8 cellular contexts compared by ENCODE assay signal in the genomic region with DNA sequence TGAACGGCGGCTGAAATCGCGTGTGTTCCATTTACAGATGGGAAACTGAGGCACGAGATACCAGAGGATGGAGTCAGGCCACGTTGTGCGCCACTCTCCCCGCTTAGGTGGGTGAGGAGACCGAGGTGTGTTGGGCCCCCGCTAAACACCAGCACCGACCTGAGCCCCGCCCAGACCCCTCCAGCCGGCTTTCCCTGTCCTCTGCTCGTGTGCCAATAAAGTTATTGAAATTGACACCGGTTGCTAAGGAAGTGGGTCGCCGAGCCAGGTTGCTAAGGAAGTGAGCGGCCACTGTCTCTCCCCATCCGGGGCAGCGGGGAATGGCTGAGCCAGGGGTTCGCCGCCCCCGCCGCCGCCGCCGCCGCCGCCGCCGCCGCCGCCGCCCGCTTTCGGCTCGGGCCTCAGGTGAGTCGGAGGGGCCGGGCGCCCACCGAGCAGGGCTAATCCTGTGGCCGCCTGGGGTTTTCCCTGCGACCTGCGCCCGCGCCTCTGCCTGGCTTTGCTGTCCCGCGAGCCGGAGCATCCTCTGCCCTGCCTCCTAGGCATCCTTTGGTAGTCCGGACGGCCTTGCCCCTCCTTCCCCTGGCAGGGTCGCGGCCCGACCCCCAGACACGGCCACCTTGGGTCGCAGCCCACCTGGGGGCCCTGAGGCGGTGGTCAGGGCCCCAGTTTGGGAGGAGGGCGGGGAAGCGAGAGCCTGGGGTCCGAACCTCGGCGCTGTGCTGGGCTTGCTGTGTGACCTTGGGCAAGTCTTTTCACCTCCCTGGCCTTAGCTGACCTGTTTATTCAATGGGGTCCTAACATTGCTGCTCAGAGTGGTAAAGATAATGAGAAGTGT. TPM values are rescaled to one million over a fixed set of nuclear protein-coding genes. Genes with fewer than 3 reads are reported as not detected.
A peak's percentile ranks its signal among the peaks of the same experiment; 100 is the strongest.
DNase-seq lines count a peak whose midpoint lies in the region; ATAC-seq, FAIRE-seq and TF ChIP-seq lines count a peak whose summit lies in the region.

A gene (plus strand): TSS at position 291 of the 838 bp plus-strand sequence. CDS start 32,127 bp downstream, outside the sequence.

- POLR2A ChIA-PET in CD4-positive, alpha-beta memory T cell (lab: Charles Lee; ENCODE audit: partially characterized antibody), result interaction anchor here (0.9 to 1.2 kb wide), 5 partner anchors 8 to 80 kb away, joined by 3 to 7 read pairs (median 4); a partner anchor contains a TSS
- POLR2A ChIA-PET in H1 (lab: Charles Lee; ENCODE audit: partially characterized antibody), result interaction anchor here (1.0 to 1.4 kb wide), 3 partner anchors 19 to 181 kb away, joined by 3 to 4 read pairs (median 3); no protein-coding TSS in a partner anchor

- H3K23ac ChIP-seq in H1 (ENCODE audit: insufficient read length), result no peak within 1 kb of the TSS

- peak within 1 kb of the TSS; percentile 46; the same call in 1 of the 2 replicates for H2BK15ac ChIP-seq in H1 (ENCODE audit: low read length)

- WGBS in H1 (ENCODE audit: extremely low coverage in 1 of 2, insufficient coverage in 1 of 2, insufficient read length in 1 of 2, insufficient replicate concordance in 2 of 2, low coverage in 1 of 2, low lambda C conversion rate in 2 of 2, missing lambda C conversion rate in 1 of 2), 2 experiments, result 41% methylated on average over 49 of the region's 62 CpGs; no CpG with 5 or more reads in 1 of the 2 experiments

- H3K79me2 ChIP-seq in H1 (ENCODE audit: control insufficient read depth in 1 of 2, insufficient read depth in 2 of 2, low read length in 2 of 2), result no peaks in the 10 kb centered on the region

- no peaks in the 10 kb centered on the region for H4K20me1 ChIP-seq in H1 (replicated peaks in 1 of 2; ENCODE audit: control insufficient read depth in 1 of 2, insufficient read depth in 2 of 2, low read length in 2 of 2)

- no peaks in the 10 kb centered on the region for H3K27me3 Mint-ChIP-seq in CD4-positive, alpha-beta memory T cell
- H3K27me3 Mint-ChIP-seq in memory B cell, result no peaks in the 10 kb centered on the region

- peak within 1 kb of the TSS; percentile 34; the same call in 1 of the 2 replicates for H3K18ac ChIP-seq in H1 (ENCODE audit: extremely low read depth, low read length)

- CTCF ChIA-PET in CD4-positive, alpha-beta memory T cell (lab: Charles Lee; ENCODE audit: partially characterized antibody), result interaction anchor here (0.8 kb wide), 2 partner anchors 8 to 80 kb away, joined by 3 read pairs; a partner anchor contains a TSS
- CTCF ChIA-PET in H1 (lab: Charles Lee; ENCODE audit: partially characterized antibody), result no interaction called here

- no peaks in the 10 kb centered on the region for H3K27me3 ChIP-seq in CD4-positive, alpha-beta memory T cell (ENCODE audit: insufficient read depth, low read length)
- H3K27me3 ChIP-seq in H1 (replicated peaks in 1 of 4; ENCODE audit: control insufficient read depth in 3 of 4, extremely low read depth in 1 of 4, insufficient read depth in 3 of 4, low read length in 3 of 4), result no peaks in the 10 kb centered on the region

- peaks cover 27% of the 10 kb centered on the region for H3K4me1 ChIP-seq in CD4-positive, alpha-beta memory T cell (ENCODE audit: insufficient read depth, low read length)
- H3K4me1 ChIP-seq in H1 (replicated peaks in 1 of 4; ENCODE audit: control insufficient read depth in 3 of 4, insufficient read depth in 4 of 4, low read length in 3 of 4), result peaks cover 0 to 4% (median 0%) of the 10 kb centered on the region in 4 experiments; a peak in 3 of 7 replicates

- H2BK5ac ChIP-seq in H1 (ENCODE audit: low read depth, low read length), result peak within 1 kb of the TSS; percentile 27; the same call in 1 of the 2 replicates

- peak within 1 kb of the TSS; percentile 75 for H4K8ac ChIP-seq in H1 (ENCODE audit: extremely low read depth, insufficient read depth, low read length)

- DNase-seq in CD4-positive, alpha-beta memory T cell, result peak; percentile 87 to 90 (median 88)
- peak; percentile 97 for DNase-seq in GM20000 (ENCODE audit: low spot score)
- peak; percentile 98 for DNase-seq in HTR-8/SVneo (ENCODE audit: insufficient read length, low spot score)
- peak; percentile 75 for DNase-seq in NOMO-1 treated with dmso at 0.1 percent for 144 hours (lab: John Stamatoyannopoulos, UW; ENCODE audit: unreplicated experiment)
- DNase-seq in activated CD8-positive, alpha-beta memory T cell treated with anti-CD3 and anti-CD28 coated beads for 48 hours (ENCODE audit: low read depth in 2 of 3, low spot score in 2 of 3), result peak; percentile 60 to 76 (median 73)
- DNase-seq in H1 (ENCODE audit: low read depth in 1 of 2, low spot score in 2 of 2), result peak; percentile 47 to 84
- DNase-seq in memory B cell (ENCODE audit: low spot score in 2 of 2), result peak; percentile 69 to 84
- DNase-seq in stimulated activated CD4-positive, alpha-beta T cell treated with anti-CD3 and anti-CD28 coated beads, TNF-alpha, amount 100 ng/mL, for 48 hours (ENCODE audit: low read depth in 3 of 3), result peak; percentile 72 to 81 (median 78)

- H3K9me3 ChIP-seq in CD4-positive, alpha-beta memory T cell (ENCODE audit: control insufficient read depth in 1 of 2, low read length in 2 of 2), result no peaks in the 10 kb centered on the region
- H3K9me3 ChIP-seq in H1 (ENCODE audit: insufficient read depth in 2 of 2, low read depth in 1 of 2, low read length in 1 of 2), result peaks cover 2 to 17% of the 10 kb centered on the region in 2 experiments; a peak in 3 of 4 replicates

- no peak within 1 kb of the TSS for H2BK12ac ChIP-seq in H1 (ENCODE audit: low read depth, low read length)

- peak within 1 kb of the TSS in 3 of 4 experiments; percentile 35 to 48 (median 45); a peak in 4 of 7 replicates for H3K9ac ChIP-seq in H1 (replicated peaks in 1 of 4; ENCODE audit: extremely low read depth in 1 of 4, low read depth in 3 of 4, low read length in 3 of 4)

- peak within 1 kb of the TSS; percentile 91 to 94 (median 92) for H3K4me3 Mint-ChIP-seq in CD4-positive, alpha-beta memory T cell
- peak within 1 kb of the TSS; percentile 87 for H3K4me3 Mint-ChIP-seq in memory B cell

- H2AFZ ChIP-seq in H1 (ENCODE audit: low read length), result peak within 1 kb of the TSS; percentile 100

- ATAC-seq in memory B cell (ENCODE audit: low read depth), result peak; percentile 83

- intact Hi-C loops in CD4-positive, alpha-beta memory T cell (cut with micrococcal nuclease), result loop anchor here (1.0 to 5.0 kb wide), 4 partner anchors 71 to 260 kb away; a partner anchor contains a TSS

- H3K23me2 ChIP-seq in H1 (ENCODE audit: low read depth, low read length), result peaks cover 8% of the 10 kb centered on the region; the same call in 1 of the 2 replicates

- no peaks in the 10 kb centered on the region for H3K36me3 ChIP-seq in CD4-positive, alpha-beta memory T cell (ENCODE audit: insufficient read depth, low read length)
- no peaks in the 10 kb centered on the region for H3K36me3 ChIP-seq in H1 (ENCODE audit: control insufficient read depth in 2 of 4, insufficient read depth in 4 of 4, low read length in 3 of 4)

- H3K14ac ChIP-seq in H1 (ENCODE audit: insufficient read length), result no peak within 1 kb of the TSS

- H3K4me2 ChIP-seq in H1 (ENCODE audit: insufficient read depth in 1 of 2, low read depth in 2 of 2, low read length in 2 of 2), result peak within 1 kb of the TSS; percentile 47 to 80

- H3K4me1 Mint-ChIP-seq in CD4-positive, alpha-beta memory T cell, result peaks cover 27 to 52% (median 42%) of the 10 kb centered on the region in 4 donors
- peaks cover 27% of the 10 kb centered on the region for H3K4me1 Mint-ChIP-seq in memory B cell

- peak within 1 kb of the TSS; percentile 36 for H3K56ac ChIP-seq in H1 (replicated peaks; ENCODE audit: insufficient read length, low read depth, low read length)

- no peak for TF ChIP-seq EP300 in H1 (IDR thresholded peaks at IDR 0.05; ENCODE audit: borderline replicate concordance in 1 of 2, low read depth in 2 of 2, low read length in 2 of 2)

- H3K27ac Mint-ChIP-seq in CD4-positive, alpha-beta memory T cell, result peak within 1 kb of the TSS; percentile 88 to 98 (median 96)
- H3K27ac Mint-ChIP-seq in memory B cell, result peak within 1 kb of the TSS; percentile 91

- H4K5ac ChIP-seq in H1 (ENCODE audit: insufficient read length, low read depth, low read length), result peak within 1 kb of the TSS; percentile 46

- H2BK120ac ChIP-seq in H1 (replicated peaks; ENCODE audit: low read depth, low read length), result no peak within 1 kb of the TSS

- TF ChIP-seq RAD21 in H1 (IDR thresholded peaks at IDR 0.05 in 1 of 2, conservative IDR thresholded peaks at IDR 0.05 in 1 of 2; ENCODE audit: low read depth in 2 of 2, low read length in 2 of 2), result no peak

- peak within 1 kb of the TSS; percentile 80 for H3K4ac ChIP-seq in H1 (replicated peaks; ENCODE audit: insufficient read length, low read depth, low read length)

- no peak within 1 kb of the TSS for H2BK20ac ChIP-seq in H1 (ENCODE audit: low read length)

- peaks cover 0 to 2% (median 0%) of the 10 kb centered on the region in 8 donors for H3K9me3 Mint-ChIP-seq in CD4-positive, alpha-beta memory T cell
- no peaks in the 10 kb centered on the region for H3K9me3 Mint-ChIP-seq in memory B cell

- FAIRE-seq in HTR-8/SVneo (lab: Jason Lieb, UNC) (peak; percentile 38), H1 (lab: Jason Lieb, UNC) (no peak)

- peaks cover 4 to 6% of the 10 kb centered on the region in 2 donors for H3K36me3 Mint-ChIP-seq in CD4-positive, alpha-beta memory T cell
- H3K36me3 Mint-ChIP-seq in memory B cell, result peaks cover 8% of the 10 kb centered on the region

- TF ChIP-seq POLR2A in H1 (IDR thresholded peaks at IDR 0.05; ENCODE audit: control extremely low read depth in 1 of 2, low read depth in 2 of 2, low read length in 2 of 2), result 0 out of 3 replicates have a peak, but pooled peaks of 1 of the 2 experiments have one; percentile 31

- H4K91ac ChIP-seq in H1 (replicated peaks; ENCODE audit: insufficient read length, low read length), result no peak within 1 kb of the TSS

- H3K27ac ChIP-seq in CD4-positive, alpha-beta memory T cell (ENCODE audit: low read depth, low read length), result peak within 1 kb of the TSS; percentile 85
- no peak within 1 kb of the TSS for H3K27ac ChIP-seq in H1 (ENCODE audit: low read depth, low read length)

- H2AK5ac ChIP-seq in H1 (ENCODE audit: low read depth, low read length), result no peak within 1 kb of the TSS

- TF ChIP-seq CTCF in GM20000 (IDR thresholded peaks at IDR 0.05; ENCODE audit: extremely low read depth, missing control alignments) (no peak), H1 (IDR thresholded peaks at IDR 0.05; ENCODE audit: control extremely low read depth in 1 of 3, insufficient read depth in 1 of 3, low read depth in 1 of 3, low read length in 3 of 3) (no peak)

- no peaks in the 10 kb centered on the region; the same call in 1 of the 2 replicates for H3K79me1 ChIP-seq in H1 (ENCODE audit: low read depth, low read length)

- H3K4me3 ChIP-seq in CD4-positive, alpha-beta memory T cell (ENCODE audit: low read length in 2 of 2), result peak within 1 kb of the TSS; percentile 68 to 96
- H3K4me3 ChIP-seq in H1 (ENCODE audit: extremely low read depth in 1 of 4, insufficient read depth in 2 of 4, low read depth in 3 of 4, low read length in 4 of 4), result peak within 1 kb of the TSS; percentile 70 to 87 (median 78)

RNA-seq across cellular contexts. Expression of the gene that starts here (rescaled TPM):
- total RNA-seq in CD4-positive, alpha-beta memory T cell, result 10 to 100 TPM; 14.2 to 14.5 TPM
- 1 to 10 TPM; 1.6 to 5.2 TPM for polyA plus RNA-seq in CD4-positive, alpha-beta memory T cell
- 22.1 and 22.4 TPM in 2 replicates for total RNA-seq in H1 (2021; fragmentation: NEBNext Ultra II Directional; extraction: Animal tissue kit (Norgen Biotek cat#: 25700))
- 7.3 and 10.1 TPM in 2 replicates for polyA plus RNA-seq in H1 (2011; rRNA removed)
- polyA plus RNA-seq in H1 (2011; cell fraction: cytosol; rRNA removed), result 10.7 TPM
- 11.7 TPM for polyA plus RNA-seq in H1 (2011; cell fraction: nucleus; rRNA removed)
- 12.0 to 19.2 TPM (median 14.7 TPM) in 4 replicates for polyA plus RNA-seq in H1 (2012, experiment 1 of 2)
- polyA plus RNA-seq in H1 (2012, experiment 2 of 2), result 1.1 TPM
- polyA plus RNA-seq in H1 (2013, experiment 1 of 2), result 15.2 TPM
- 14.7 TPM for polyA plus RNA-seq in H1 (2013, experiment 2 of 2)
- 20.8 and 24.1 TPM in 2 replicates for polyA minus RNA-seq in H1 (2011; rRNA and poly(A)+ RNA removed)
- 9.0 TPM for polyA minus RNA-seq in H1 (2011; cell fraction: cytosol; rRNA and poly(A)+ RNA removed)
- polyA minus RNA-seq in H1 (2011; cell fraction: nucleus; rRNA and poly(A)+ RNA removed), result 17.9 TPM
